Comparison of ENCODE assay signal across 18 cellular contexts in the genomic region with DNA sequence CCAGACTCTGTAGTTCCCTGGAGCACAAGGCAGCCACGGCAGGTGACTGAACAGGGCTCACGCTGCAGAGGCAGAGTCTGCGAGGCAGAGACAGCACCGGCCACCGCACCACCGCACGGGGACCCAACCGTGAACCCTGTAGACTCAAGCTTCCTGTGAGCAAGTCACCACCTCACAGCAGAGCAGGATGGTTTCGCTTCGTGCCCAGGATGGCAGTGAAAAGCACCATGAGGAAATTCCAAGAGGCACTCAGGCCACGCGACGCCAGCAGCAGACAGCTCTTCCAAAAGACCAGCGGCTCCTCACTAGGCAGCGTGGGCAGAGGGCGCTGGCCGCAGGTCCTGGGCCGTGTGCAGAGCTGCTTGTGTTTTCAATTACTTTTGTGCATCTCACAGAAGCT.
"Had no signal": no experiment of that assay in that cellular context is flagged by ENCODE, and none has a peak within 500 bp of the region (broad histone marks: within the 10 kb centered on the region; RNA-seq: fewer than 3 reads in every experiment).

No MANE protein-coding gene starts in this region.

- H3K4me1 ChIP-seq: testis had no signal

- H3K9me3 ChIP-seq: mucosa of descending colon, psoas muscle, right lobe of liver, spleen, testis had no signal

- H3K4me3 Mint-ChIP-seq: activated CD4-positive, alpha-beta T cell treated with anti-CD3 and anti-CD28 coated beads, Interleukin-2, amount 10 ng/mL, durations not matched to agents 24 days and 14 days; activated T-cell treated with anti-CD3 and anti-CD28 coated beads, Interleukin-2, amount 50 U/mL, for 4 hours; dendritic cell treated with granulocyte-macrophage colony-stimulating factor and Interleukin-4, amounts not matched to agents 40 ng/mL and 50 ng/mL, for 4 days; nephron had no signal

- H3K27ac Mint-ChIP-seq: activated CD4-positive, alpha-beta T cell treated with anti-CD3 and anti-CD28 coated beads, Interleukin-2, amount 10 ng/mL, durations not matched to agents 24 days and 14 days; dendritic cell treated with granulocyte-macrophage colony-stimulating factor and Interleukin-4, amounts not matched to agents 40 ng/mL and 50 ng/mL, for 4 days; nephron had no signal

- H3K27ac ChIP-seq: brain microvascular endothelial cell, psoas muscle, right lobe of liver, spleen, testis had no signal

- H3K4me3 ChIP-seq: mucosa of descending colon, psoas muscle, right lobe of liver, spleen, testis had no signal

- H3K9me3 Mint-ChIP-seq: activated CD4-positive, alpha-beta T cell treated with anti-CD3 and anti-CD28 coated beads, Interleukin-2, amount 10 ng/mL, durations not matched to agents 24 days and 14 days; activated T-cell treated with anti-CD3 and anti-CD28 coated beads, Interleukin-2, amount 50 U/mL, for 4 hours; dendritic cell treated with granulocyte-macrophage colony-stimulating factor and Interleukin-4, amounts not matched to agents 40 ng/mL and 50 ng/mL, for 4 days; immature natural killer cell had no signal

- H3K27me3 ChIP-seq: brain microvascular endothelial cell, right lobe of liver, spleen, testis had no signal

- DNase-seq: activated CD4-positive, alpha-beta T cell treated with anti-CD3 and anti-CD28 coated beads, Interleukin-2, amount 10 ng/mL, durations not matched to agents 24 days and 14 days; activated T-cell treated with anti-CD3 and anti-CD28 coated beads, Interleukin-2, amount 50 U/mL, for 4 hours; brain microvascular endothelial cell; cerebellar nuclear complex; erythroblast; glutamatergic neuron; immature natural killer cell; left cardiac atrium; mucosa of descending colon; psoas muscle; right lobe of liver; spleen; stimulated activated CD4-positive, alpha-beta T cell treated with anti-CD3 and anti-CD28 coated beads, Interleukin-1b, Interleukin-23, amount 100 ng/mL, for 48 hours; stimulated activated naive CD4-positive, alpha-beta T cell treated with Interleukin-2 at 50 U/mL for 16 hours; T-helper 9 cell; testis had no signal

- H3K27me3 Mint-ChIP-seq: activated CD4-positive, alpha-beta T cell treated with anti-CD3 and anti-CD28 coated beads, Interleukin-2, amount 10 ng/mL, durations not matched to agents 24 days and 14 days; dendritic cell treated with granulocyte-macrophage colony-stimulating factor and Interleukin-4, amounts not matched to agents 40 ng/mL and 50 ng/mL, for 4 days had no signal

- ATAC-seq: left cardiac atrium, mucosa of descending colon, psoas muscle, right lobe of liver had no signal
